In the genomic region with DNA sequence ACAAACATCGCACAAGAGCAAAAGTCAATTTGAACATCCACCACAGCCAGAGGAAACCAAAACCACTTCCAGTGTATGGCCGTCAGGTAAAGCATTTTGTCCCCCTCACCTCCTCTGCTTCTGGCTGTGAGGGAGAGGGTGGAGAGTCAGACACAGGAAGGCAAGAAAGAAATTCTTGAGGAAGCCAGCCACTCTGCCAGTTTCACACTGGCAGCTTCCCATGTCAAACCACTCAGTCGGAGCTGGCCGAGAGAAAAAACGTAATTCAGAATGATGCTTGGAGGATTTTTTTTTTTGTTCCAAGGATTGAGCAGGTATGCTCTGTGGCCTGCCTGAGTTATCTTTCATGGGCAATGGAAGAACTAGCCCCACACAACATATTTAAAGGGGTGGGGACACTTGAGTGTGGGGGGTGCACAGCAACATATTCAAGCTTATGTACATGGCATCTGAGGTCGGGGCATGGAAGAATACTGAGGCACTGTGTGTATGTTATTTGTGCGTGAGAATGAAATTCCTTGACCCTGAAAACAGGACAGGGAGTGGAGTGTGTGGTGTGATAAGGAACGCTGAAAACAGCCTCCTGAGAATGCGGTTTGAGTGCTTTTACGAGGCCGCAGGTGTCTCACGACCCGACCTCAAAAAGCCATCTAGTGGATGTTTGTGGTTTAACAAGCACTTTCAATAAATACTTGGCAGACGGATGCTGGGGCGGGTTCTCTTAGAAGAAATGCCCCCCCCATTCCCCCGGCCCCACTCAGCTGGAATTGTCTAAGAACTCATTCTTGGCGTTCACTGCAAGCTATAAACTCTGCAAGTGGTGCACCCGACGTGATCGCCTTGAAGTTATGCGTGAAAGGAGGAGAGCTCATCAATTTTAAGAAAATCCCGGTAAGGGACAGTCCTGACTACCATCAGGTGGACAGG, we compare ENCODE assay signal across 1 cellular context.
TF ChIP-seq lines count a peak whose summit lies in the region.

No MANE protein-coding gene starts in this region.

TF ChIP-seq in HCT116, 20 proteins besides CTCF, POLR2A, EP300 and RAD21:
- TF ChIP-seq EZH2phosphoT487 (IDR thresholded peaks at IDR 0.05; ENCODE audit: borderline replicate concordance) (no peak), POLR2AphosphoS5 (IDR thresholded peaks at IDR 0.05; ENCODE audit: low read depth, low read length) (no peak), FOSL1 (IDR thresholded peaks at IDR 0.05; ENCODE audit: low read depth) (no peak), SRF (IDR thresholded peaks at IDR 0.05; ENCODE audit: low read depth) (no peak), SIN3A (IDR thresholded peaks at IDR 0.05; ENCODE audit: low read depth) (no peak), TCF7L2 (IDR thresholded peaks at IDR 0.05; ENCODE audit: borderline replicate concordance, extremely low read depth, insufficient read depth, insufficient read length) (peak; percentile 75), CBX3 (IDR thresholded peaks at IDR 0.05; ENCODE audit: low read depth) (0 out of 2 replicates have a peak, but pooled peaks have one; percentile 27), ZNF274 (IDR thresholded peaks at IDR 0.05; ENCODE audit: low read depth, low read length) (no peak), JUND (IDR thresholded peaks at IDR 0.05) (no peak), EZH2 (IDR thresholded peaks at IDR 0.05) (no peak), ZFX (IDR thresholded peaks at IDR 0.05) (no peak), EGR1 (IDR thresholded peaks at IDR 0.05; ENCODE audit: low read depth) (no peak), ELF1 (IDR thresholded peaks at IDR 0.05; ENCODE audit: borderline replicate concordance, low read depth) (no peak), YY1 (IDR thresholded peaks at IDR 0.05; ENCODE audit: extremely low read depth, insufficient replicate concordance, low read depth, low read length) (no peak)
- TF ChIP-seq, protein P1, sequence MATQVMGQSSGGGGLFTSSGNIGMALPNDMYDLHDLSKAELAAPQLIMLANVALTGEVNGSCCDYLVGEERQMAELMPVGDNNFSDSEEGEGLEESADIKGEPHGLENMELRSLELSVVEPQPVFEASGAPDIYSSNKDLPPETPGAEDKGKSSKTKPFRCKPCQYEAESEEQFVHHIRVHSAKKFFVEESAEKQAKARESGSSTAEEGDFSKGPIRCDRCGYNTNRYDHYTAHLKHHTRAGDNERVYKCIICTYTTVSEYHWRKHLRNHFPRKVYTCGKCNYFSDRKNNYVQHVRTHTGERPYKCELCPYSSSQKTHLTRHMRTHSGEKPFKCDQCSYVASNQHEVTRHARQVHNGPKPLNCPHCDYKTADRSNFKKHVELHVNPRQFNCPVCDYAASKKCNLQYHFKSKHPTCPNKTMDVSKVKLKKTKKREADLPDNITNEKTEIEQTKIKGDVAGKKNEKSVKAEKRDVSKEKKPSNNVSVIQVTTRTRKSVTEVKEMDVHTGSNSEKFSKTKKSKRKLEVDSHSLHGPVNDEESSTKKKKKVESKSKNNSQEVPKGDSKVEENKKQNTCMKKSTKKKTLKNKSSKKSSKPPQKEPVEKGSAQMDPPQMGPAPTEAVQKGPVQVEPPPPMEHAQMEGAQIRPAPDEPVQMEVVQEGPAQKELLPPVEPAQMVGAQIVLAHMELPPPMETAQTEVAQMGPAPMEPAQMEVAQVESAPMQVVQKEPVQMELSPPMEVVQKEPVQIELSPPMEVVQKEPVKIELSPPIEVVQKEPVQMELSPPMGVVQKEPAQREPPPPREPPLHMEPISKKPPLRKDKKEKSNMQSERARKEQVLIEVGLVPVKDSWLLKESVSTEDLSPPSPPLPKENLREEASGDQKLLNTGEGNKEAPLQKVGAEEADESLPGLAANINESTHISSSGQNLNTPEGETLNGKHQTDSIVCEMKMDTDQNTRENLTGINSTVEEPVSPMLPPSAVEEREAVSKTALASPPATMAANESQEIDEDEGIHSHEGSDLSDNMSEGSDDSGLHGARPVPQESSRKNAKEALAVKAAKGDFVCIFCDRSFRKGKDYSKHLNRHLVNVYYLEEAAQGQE (IDR thresholded peaks at IDR 0.05; ENCODE audit: low read depth) = no peak
TF ChIP-seq in HCT116: peak in this region for 2.
